32 cellular contexts compared by ENCODE assay signal in genomic region chr18:7168408-7168807, GRCh38. TPM values are rescaled to one million over a fixed set of nuclear protein-coding genes. Genes with fewer than 3 reads are reported as not detected.
"Had no signal": no experiment of that assay in that cellular context is flagged by ENCODE, and none has a peak within 500 bp of the region (broad histone marks: within the 10 kb centered on the region; RNA-seq: fewer than 3 reads in every experiment).

No MANE protein-coding gene starts in this region.

- H3K4me1 ChIP-seq: esophagus squamous epithelium, gastroesophageal sphincter, heart right ventricle had no signal

- H3K36me3 Mint-ChIP-seq: activated naive CD8-positive, alpha-beta T cell; T-cell had no signal

- H3K27me3 ChIP-seq: brain microvascular endothelial cell, esophagus squamous epithelium, gastroesophageal sphincter had no signal

- H3K9me3 ChIP-seq: esophagus squamous epithelium, gastroesophageal sphincter, heart right ventricle had no signal

- H3K27me3 Mint-ChIP-seq: activated B cell treated with CpG ODN at 0.5 μM for 24 hours; activated CD8-positive, alpha-beta T cell treated with anti-CD3 and anti-CD28 coated beads for 36 hours; activated naive CD8-positive, alpha-beta T cell; activated T-helper 17 cell treated with anti-CD3 and anti-CD28 coated beads, Interleukin-2, amount 50 U/mL, for 72 hours; central memory CD8-positive, alpha-beta T cell; effector memory CD8-positive, alpha-beta T cell had no signal

- H3K27ac ChIP-seq: brain microvascular endothelial cell, epithelial cell of prostate, esophagus squamous epithelium, gastroesophageal sphincter, heart right ventricle had no signal

- DNase-seq: activated B cell treated with CpG ODN at 0.5 μM for 24 hours; activated CD4-positive, alpha-beta T cell treated with anti-CD3 and anti-CD28 coated beads for 48 hours; activated CD4-positive, alpha-beta T cell treated with anti-CD3 and anti-CD28 coated beads, Interleukin-2, amount 50 U/mL, for 1 hour; activated CD4-positive, alpha-beta T cell treated with anti-CD3 and anti-CD28 coated beads, Interleukin-2, amount 50 U/mL, for 48 hours; activated CD8-positive, alpha-beta memory T cell treated with anti-CD3 and anti-CD28 coated beads for 24 hours; activated CD8-positive, alpha-beta T cell treated with anti-CD3 and anti-CD28 coated beads for 36 hours; activated effector memory CD4-positive, alpha-beta T cell treated with Interleukin-2 at 50 U/mL for 16 hours; activated gamma-delta T cell treated with Interleukin-2 at 50 U/mL for 16 hours; activated naive CD4-positive, alpha-beta T cell treated with anti-CD3 and anti-CD28 coated beads, Interleukin-2, amount 50 U/mL, for 16 hours; activated naive CD4-positive, alpha-beta T cell treated with Interleukin-2 at 50 U/mL for 16 hours; activated T-cell treated with anti-CD3 and anti-CD28 coated beads, Interleukin-2, amount 50 U/mL, for 4 hours; amniotic stem cell; anterior cingulate cortex; brain microvascular endothelial cell; cortex of kidney; dermis blood vessel endothelial cell; effector CD4-positive, alpha-beta T cell; effector memory CD8-positive, alpha-beta T cell; esophagus squamous epithelium; foreskin melanocyte; heart right ventricle; T-cell; T1000 had no signal

- H3K36me3 ChIP-seq: brain microvascular endothelial cell, esophagus squamous epithelium, gastroesophageal sphincter, heart right ventricle had no signal

- H3K27ac Mint-ChIP-seq: activated B cell treated with CpG ODN at 0.5 μM for 24 hours; activated CD8-positive, alpha-beta T cell treated with anti-CD3 and anti-CD28 coated beads for 36 hours; activated naive CD8-positive, alpha-beta T cell; activated T-helper 17 cell treated with anti-CD3 and anti-CD28 coated beads, Interleukin-2, amount 50 U/mL, for 72 hours; effector memory CD8-positive, alpha-beta T cell; T-cell; T-helper 1 cell treated with Interleukin-12 subunit alpha and Interleukin-12 subunit beta and Interleukin-4 antibody, amounts not matched to agents 30 μg/mL and 1 μg/mL, for 36 hours had no signal

- H3K4me3 Mint-ChIP-seq: activated B cell treated with CpG ODN at 0.5 μM for 24 hours; activated CD8-positive, alpha-beta T cell treated with anti-CD3 and anti-CD28 coated beads for 36 hours; activated naive CD8-positive, alpha-beta T cell; activated T-cell treated with anti-CD3 and anti-CD28 coated beads, Interleukin-2, amount 50 U/mL, for 4 hours; activated T-helper 17 cell treated with anti-CD3 and anti-CD28 coated beads, Interleukin-2, amount 50 U/mL, for 72 hours; central memory CD8-positive, alpha-beta T cell; effector memory CD8-positive, alpha-beta T cell; T-cell; T-helper 1 cell treated with Interleukin-12 subunit alpha and Interleukin-12 subunit beta and Interleukin-4 antibody, amounts not matched to agents 30 μg/mL and 1 μg/mL, for 36 hours had no signal

- H3K9me3 Mint-ChIP-seq: activated CD8-positive, alpha-beta T cell treated with anti-CD3 and anti-CD28 coated beads for 36 hours; activated T-cell treated with anti-CD3 and anti-CD28 coated beads, Interleukin-2, amount 50 U/mL, for 4 hours; activated T-helper 17 cell treated with anti-CD3 and anti-CD28 coated beads, Interleukin-2, amount 50 U/mL, for 72 hours; central memory CD8-positive, alpha-beta T cell; T-cell; T-helper 1 cell treated with Interleukin-12 subunit alpha and Interleukin-12 subunit beta and Interleukin-4 antibody, amounts not matched to agents 30 μg/mL and 1 μg/mL, for 36 hours had no signal

- ATAC-seq: activated CD4-positive, CD25-positive, alpha-beta regulatory T cell treated with anti-CD3 and anti-CD28 coated beads, Interleukin-2, amount 50 U/mL, for 24 hours; activated CD8-positive, alpha-beta T cell treated with anti-CD3 and anti-CD28 coated beads for 36 hours; activated T-cell treated with anti-CD3 and anti-CD28 coated beads, Interleukin-2, amount 50 U/mL, for 4 hours; activated T-helper 17 cell treated with anti-CD3 and anti-CD28 coated beads, Interleukin-2, amount 50 U/mL, for 72 hours; effector memory CD8-positive, alpha-beta T cell; gastroesophageal sphincter; heart right ventricle; T-cell had no signal

- H3K4me3 ChIP-seq: esophagus squamous epithelium, gastroesophageal sphincter, heart right ventricle had no signal

- H3K4me1 Mint-ChIP-seq: activated B cell treated with CpG ODN at 0.5 μM for 24 hours; activated T-helper 17 cell treated with anti-CD3 and anti-CD28 coated beads, Interleukin-2, amount 50 U/mL, for 72 hours; central memory CD8-positive, alpha-beta T cell; T-cell had no signal

RNA-seq across cellular contexts. Expression of gene LAMA1, which starts 50.8 kb away (rescaled TPM):
- total RNA-seq: activated B cell treated with CpG ODN at 0.5 μM for 24 hours; activated CD8-positive, alpha-beta T cell treated with anti-CD3 and anti-CD28 coated beads for 36 hours; activated T-helper 17 cell treated with anti-CD3 and anti-CD28 coated beads, Interleukin-2, amount 50 U/mL, for 72 hours; endothelial cell of umbilical vein; T-helper 2 cell treated with Interferon-gamma antibody and Interleukin-4, amounts not matched to agents 100 ng/mL and 5 ng/mL, for 36 hours had no signal
